Comparison of ENCODE assay signal across 16 cellular contexts in genomic region chr19:13120817-13121216, GRCh38. TPM values are rescaled to one million over a fixed set of nuclear protein-coding genes. Genes with fewer than 3 reads are reported as not detected.
DNase-seq lines count a peak whose midpoint lies in the region; ATAC-seq, FAIRE-seq and TF ChIP-seq lines count a peak whose summit lies in the region.
"Had no signal": no experiment of that assay in that cellular context is flagged by ENCODE, and none has a peak within 500 bp of the region (broad histone marks: within the 10 kb centered on the region; RNA-seq: fewer than 3 reads in every experiment).

No MANE protein-coding gene starts in this region.

- H2AK5ac ChIP-seq in mesendoderm (ENCODE audit: low read length) = no peak overlapping the region

- H3K27me3 ChIP-seq in BLaER1 treated with 17β-estradiol and CSF1 and Interleukin-3, amounts not matched to agents 10 nM and 100 nM = no peaks in the 10 kb centered on the region
- no peaks in the 10 kb centered on the region for H3K27me3 ChIP-seq in HUES48 (ENCODE audit: control insufficient read depth, insufficient read depth, low read length)
- no peaks in the 10 kb centered on the region for H3K27me3 ChIP-seq in GM12878 (replicated peaks in 1 of 2; ENCODE audit: control insufficient read depth in 2 of 2, insufficient read depth in 2 of 2, low read length in 1 of 2)
- H3K27me3 ChIP-seq in mesendoderm (ENCODE audit: insufficient read depth, low read length, poor library complexity) = no peaks in the 10 kb centered on the region
- H3K27me3 ChIP-seq: adrenal gland had no signal

- intact Hi-C loops in GM12878 (cut with micrococcal nuclease; ENCODE audit: unreplicated experiment) = no loop called here

- TF ChIP-seq CTCF in GM12878 (IDR thresholded peaks at IDR 0.05 in 2 of 3, conservative IDR thresholded peaks at IDR 0.05 in 1 of 3; ENCODE audit: control insufficient read depth in 2 of 3, extremely low read depth in 1 of 3, insufficient read depth in 1 of 3, low read depth in 3 of 3, low read length in 3 of 3) = no peak

- H3K9me3 ChIP-seq in BLaER1 treated with 17β-estradiol and CSF1 and Interleukin-3, amounts not matched to agents 10 nM and 100 nM (replicated peaks in 1 of 11) = no peaks in the 10 kb centered on the region
- no peaks in the 10 kb centered on the region for H3K9me3 ChIP-seq in HUES48 (ENCODE audit: control insufficient read depth, insufficient read depth, low read length)
- H3K9me3 ChIP-seq in GM12878 (replicated peaks; ENCODE audit: control insufficient read depth, insufficient read depth, low read length) = no peaks in the 10 kb centered on the region
- H3K9me3 ChIP-seq: adrenal gland had no signal

- SMC1A ChIA-PET in GM12878 (lab: Charles Lee; ENCODE audit: uncharacterized antibody, unreplicated experiment) = no interaction called here

- H3K36me3 ChIP-seq in BLaER1 treated with 17β-estradiol and CSF1 and Interleukin-3, amounts not matched to agents 10 nM and 100 nM = peaks cover 39 to 67% (median 56%) of the 10 kb centered on the region in 11 experiments
- H3K36me3 ChIP-seq in HUES48 (ENCODE audit: control insufficient read depth, insufficient read depth, low read length) (peaks cover 34% of the 10 kb centered on the region; the same call in 1 of the 2 replicates), GM12878 (ENCODE audit: control insufficient read depth in 2 of 2, insufficient read depth in 2 of 2, low read length in 1 of 2) (peaks cover 5 to 7% of the 10 kb centered on the region in 2 experiments; a peak in 3 of 4 replicates), mesendoderm (ENCODE audit: control insufficient read depth, insufficient read depth, low read length) (peaks cover 3% of the 10 kb centered on the region)
- H3K36me3 ChIP-seq: adrenal gland had no signal

- H4K8ac ChIP-seq in mesendoderm (ENCODE audit: low read depth, low read length) = no peak overlapping the region

- no peak overlapping the region for H2BK15ac ChIP-seq in mesendoderm (replicated peaks; ENCODE audit: low read depth)

- no peak overlapping the region for H3K18ac ChIP-seq in mesendoderm (ENCODE audit: low read length)

- no peak overlapping the region for H3K56ac ChIP-seq in mesendoderm (ENCODE audit: low read length)

- H3K23ac ChIP-seq in mesendoderm (ENCODE audit: low read length) = no peak overlapping the region

- H4K20me1 ChIP-seq in BLaER1 treated with 17β-estradiol and CSF1 and Interleukin-3, amounts not matched to agents 10 nM and 100 nM = peaks cover 67 to 71% (median 70%) of the 10 kb centered on the region in 11 experiments
- peaks cover 10% of the 10 kb centered on the region for H4K20me1 ChIP-seq in GM12878 (ENCODE audit: control insufficient read depth, insufficient read depth)

- H3K4me1 ChIP-seq in BLaER1 treated with 17β-estradiol and CSF1 and Interleukin-3, amounts not matched to agents 10 nM and 100 nM = peaks cover 45 to 64% (median 51%) of the 10 kb centered on the region in 10 experiments
- H3K4me1 ChIP-seq in HUES48 (ENCODE audit: control insufficient read depth, insufficient read depth, low read length) = peaks cover 30% of the 10 kb centered on the region
- H3K4me1 ChIP-seq in GM12878 (ENCODE audit: control insufficient read depth, insufficient read depth, low read length) = peaks cover 25% of the 10 kb centered on the region
- peaks cover 13% of the 10 kb centered on the region for H3K4me1 ChIP-seq in mesendoderm (ENCODE audit: control insufficient read depth, low read depth, low read length)

- BruUV-seq in GM12878 (replicated peaks; lab: Mats Ljungman, UMichigan) = no TSS peak

- no peak for FAIRE-seq in GM12878 (lab: Jason Lieb, UNC)
- FAIRE-seq: TTC549 had no signal

- H3K4ac ChIP-seq in mesendoderm (ENCODE audit: low read depth, low read length) = no peak overlapping the region

- TF ChIP-seq EP300 in GM12878 (IDR thresholded peaks at IDR 0.05; ENCODE audit: borderline replicate concordance in 1 of 2, control insufficient read depth in 1 of 2, low read depth in 2 of 2, low read length in 2 of 2) = no peak

- peaks cover 25% of the 10 kb centered on the region for H3K79me1 ChIP-seq in mesendoderm (ENCODE audit: low read length)

- in situ Hi-C loops in GM12878 (cut with MboI) = no loop called here

- POLR2A ChIA-PET in GM12878 (lab: Charles Lee) = interaction anchor here (0.6 to 0.9 kb wide), 2 partner anchors 9 to 32 kb away, joined by 3 read pairs; no protein-coding TSS in a partner anchor

- 88% methylated on average over 10 of the region's 10 CpGs for WGBS in GM12878 (ENCODE audit: insufficient coverage, insufficient replicate concordance, low lambda C conversion rate, missing lambda C conversion rate)
- no CpG with 5 or more reads among the region's 10 CpGs for WGBS in mesendoderm (ENCODE audit: extremely low coverage, insufficient coverage, low lambda C conversion rate)

- peak overlapping the region in 3 of 10 experiments; percentile 99 to 100 (median 100); a peak in 4 of 20 replicates for H3K4me3 ChIP-seq in BLaER1 treated with 17β-estradiol and CSF1 and Interleukin-3, amounts not matched to agents 10 nM and 100 nM
- H3K4me3 ChIP-seq in HUES48 (ENCODE audit: low read depth, low read length) (peak overlapping the region; percentile 86), GM12878 (peak overlapping the region; percentile 32; the same call in 1 of the 2 replicates), mesendoderm (ENCODE audit: low read length) (no peak overlapping the region)
- H3K4me3 ChIP-seq: adrenal gland, skin epidermis had no signal

- H3K79me2 ChIP-seq in GM12878 (ENCODE audit: control insufficient read depth, insufficient read depth, low read length) = peaks cover 58% of the 10 kb centered on the region
- peaks cover 68% of the 10 kb centered on the region for H3K79me2 ChIP-seq in mesendoderm (ENCODE audit: control insufficient read depth, insufficient read depth, low read length)

- peak overlapping the region; percentile 97 to 100 (median 99); a peak in 20 of 22 replicates for H3K9ac ChIP-seq in BLaER1 treated with 17β-estradiol and CSF1 and Interleukin-3, amounts not matched to agents 10 nM and 100 nM
- H3K9ac ChIP-seq in HUES48 (ENCODE audit: low read depth, low read length) (0 out of 2 replicates have a peak overlapping the region, but pooled peaks have one; percentile 8), GM12878 (ENCODE audit: control insufficient read depth, insufficient read depth, low read length) (no peak overlapping the region; the same call in 1 of the 2 replicates), mesendoderm (ENCODE audit: low read length) (peak overlapping the region; percentile 22)

- RAD21 ChIA-PET in GM12878 (lab: Charles Lee; ENCODE audit: unreplicated experiment) = interaction anchor here (1.4 kb wide), 1 partner anchor 29 kb away, joined by 3 read pairs; the partner anchor contains the start of genes IER2 and STX10

- no peak overlapping the region for H2AFZ ChIP-seq in GM12878 (ENCODE audit: control insufficient read depth, low read depth, low read length)

- peak overlapping the region in 4 of 11 experiments; percentile 95 to 99 (median 96); a peak in 5 of 22 replicates for H3K27ac ChIP-seq in BLaER1 treated with 17β-estradiol and CSF1 and Interleukin-3, amounts not matched to agents 10 nM and 100 nM
- H3K27ac ChIP-seq in HUES48 (ENCODE audit: low read depth, low read length) (peak overlapping the region; percentile 79), GM12878 (ENCODE audit: control insufficient read depth, insufficient read depth) (no peak overlapping the region), mesendoderm (ENCODE audit: low read depth, low read length) (no peak overlapping the region)
- H3K27ac ChIP-seq: adrenal gland had no signal

- H2BK5ac ChIP-seq in mesendoderm (ENCODE audit: low read length) = no peak overlapping the region

- H3K4me2 ChIP-seq in BLaER1 treated with 17β-estradiol and CSF1 and Interleukin-3, amounts not matched to agents 10 nM and 100 nM = peak overlapping the region; percentile 85 to 99 (median 97); a peak in 21 of 22 replicates
- H3K4me2 ChIP-seq in GM12878 (ENCODE audit: control insufficient read depth, insufficient read depth) (peak overlapping the region; percentile 90; the same call in 1 of the 2 replicates), mesendoderm (ENCODE audit: low read length) (peak overlapping the region; percentile 6)

- ATAC-seq in GM12878 (no peak), HG03139 (IDR thresholded peaks at IDR 0.05; ENCODE audit: unreplicated experiment) (no peak), HG03097 (IDR thresholded peaks at IDR 0.05; ENCODE audit: low FRiP score, unreplicated experiment) (no peak)
- ATAC-seq: stimulated activated naive CD8-positive, alpha-beta T cell treated with anti-CD3 and anti-CD28 coated beads, Interleukin-15, Interleukin-2, amounts not matched to agents 100 U/mL and 50 U/mL, for 24 hours had no signal

- DNase-seq in GM12878 (ENCODE audit: low read depth, low spot score) (no peak), mesendoderm (no peak), RPMI8226 (no peak), NCI-H446 treated with DMSO at 0.1 percent for 48 hours (lab: John Stamatoyannopoulos, UW) (no peak)
- DNase-seq: DMS79 treated with DMSO at 0.1 percent for 48 hours, foreskin melanocyte, mammary epithelial cell, NCI-H1436 had no signal

- no peak for TF ChIP-seq RAD21 in GM12878 (IDR thresholded peaks at IDR 0.05; ENCODE audit: insufficient read depth, low read depth, low read length)

- no peak for TF ChIP-seq POLR2A in GM12878 (IDR thresholded peaks at IDR 0.05; ENCODE audit: low read depth, low read length)

- H2BK120ac ChIP-seq in mesendoderm (ENCODE audit: low read depth, low read length) = no peak overlapping the region

- H4K5ac ChIP-seq in mesendoderm (ENCODE audit: low read length) = no peak overlapping the region

- CTCF ChIA-PET in GM12878 (lab: Yijun Ruan, JAX) = interaction anchor here (1.3 to 3.0 kb wide), 2 partner anchors 16 to 29 kb away, joined by 3 to 13 read pairs; partner anchors contain the start of genes IER2 and STX10

RNA-seq across cellular contexts. Expression of gene NACC1, which starts 2.8 kb away (rescaled TPM):
- 33.8 and 36.7 TPM in 2 replicates for total RNA-seq in GM12878 (2013; cell fraction: nucleolus; rRNA removed)
- 53.0 and 68.5 TPM in 2 replicates for total RNA-seq in GM12878 (2014; rRNA removed)
- 16.2 and 19.6 TPM in 2 replicates for total RNA-seq in GM12878 (2014; rRNA removed; fragmentation: Illumina TruSeq; extraction: Trizol)
- 116 and 120 TPM in 2 replicates for total RNA-seq in GM12878 (2021)
- polyA plus RNA-seq in GM12878 (2011; ENCODE audit: low read depth) = 14.2 TPM
- polyA plus RNA-seq in GM12878 (2011; rRNA removed) = 9.4 and 32.3 TPM in 2 replicates
- polyA plus RNA-seq in GM12878 (2011; cell fraction: cytosol; rRNA removed) = 75.3 and 119 TPM in 2 replicates
- polyA plus RNA-seq in GM12878 (2011; cell fraction: nucleus; rRNA removed) = 75.5 and 139 TPM in 2 replicates
- 32.6 and 35.0 TPM in 2 replicates for polyA plus RNA-seq in GM12878 (2012)
- 6.1 and 18.8 TPM in 2 replicates for polyA plus RNA-seq in GM12878 (2014; fragmentation: Illumina TruSeq; extraction: Trizol)
- under 1 TPM; 0.18 to 0.27 TPM for polyA plus RNA-seq in GM12878 (2014; fragmentation: Nextera tagmentation; extraction: Ambion mirVana)
- polyA plus RNA-seq in GM12878 (2014; rRNA removed) = 86.1 and 89.6 TPM in 2 replicates
- polyA plus RNA-seq in GM12878 (2016; fragmentation: Nextera tagmentation; extraction: Ambion mirVana) = 1 to 10 TPM; 2.0 to 3.0 TPM
- 74.5 and 114 TPM in 2 replicates for polyA minus RNA-seq in GM12878 (2011; rRNA and poly(A)+ RNA removed)
- polyA minus RNA-seq in GM12878 (2011; cell fraction: cytosol; rRNA and poly(A)+ RNA removed) = 50.9 and 52.6 TPM in 2 replicates
- polyA minus RNA-seq in GM12878 (2011; cell fraction: nucleus; rRNA and poly(A)+ RNA removed) = 12.9 and 21.6 TPM in 2 replicates
- polyA plus RNA-seq in mesendoderm (2013, experiment 1 of 2) = 210 TPM
- 205 TPM for polyA plus RNA-seq in mesendoderm (2013, experiment 2 of 2)

RNA-seq across cellular contexts. Expression of gene TRMT1, which starts 4.3 kb away (rescaled TPM):
- total RNA-seq in GM12878 (2013; cell fraction: nucleolus; rRNA removed) = 57.7 and 66.1 TPM in 2 replicates
- total RNA-seq in GM12878 (2014; rRNA removed) (33.7 and 37.0 TPM in 2 replicates), GM12878 (2014; rRNA removed; fragmentation: Illumina TruSeq; extraction: Trizol) (16.1 and 18.8 TPM in 2 replicates), GM12878 (2021) (51.4 and 53.1 TPM in 2 replicates)
- polyA plus RNA-seq in GM12878 (2011; ENCODE audit: low read depth) = 15.2 TPM
- polyA plus RNA-seq in GM12878 (2011; rRNA removed) (18.4 and 29.5 TPM in 2 replicates), GM12878 (2014; fragmentation: Illumina TruSeq; extraction: Trizol) (11.3 and 32.5 TPM in 2 replicates), GM12878 (2014; fragmentation: Nextera tagmentation; extraction: Ambion mirVana) (1 to 10 TPM; 3.4 to 4.5 TPM), GM12878 (2014; rRNA removed) (64.7 and 68.8 TPM in 2 replicates), GM12878 (2016; fragmentation: Nextera tagmentation; extraction: Ambion mirVana) (10 to 100 TPM; 52.6 to 56.3 TPM)
- 43.7 and 65.4 TPM in 2 replicates for polyA plus RNA-seq in GM12878 (2011; cell fraction: cytosol; rRNA removed)
- polyA plus RNA-seq in GM12878 (2011; cell fraction: nucleus; rRNA removed) = 346 and 425 TPM in 2 replicates
- polyA plus RNA-seq in GM12878 (2012) = 31.0 and 36.9 TPM in 2 replicates
- polyA minus RNA-seq in GM12878 (2011; rRNA and poly(A)+ RNA removed) = 17.3 and 34.2 TPM in 2 replicates
- 17.8 and 33.2 TPM in 2 replicates for polyA minus RNA-seq in GM12878 (2011; cell fraction: cytosol; rRNA and poly(A)+ RNA removed)
- 36.4 and 46.4 TPM in 2 replicates for polyA minus RNA-seq in GM12878 (2011; cell fraction: nucleus; rRNA and poly(A)+ RNA removed)
- polyA plus RNA-seq in mesendoderm (2013, experiment 1 of 2) = 67.9 TPM
- 70.6 TPM for polyA plus RNA-seq in mesendoderm (2013, experiment 2 of 2)

RNA-seq across cellular contexts. Expression of gene LYL1, which starts 18.2 kb away (rescaled TPM):
- total RNA-seq in GM12878 (2013; cell fraction: nucleolus; rRNA removed) = 13.0 and 16.6 TPM in 2 replicates
- total RNA-seq in GM12878 (2014; rRNA removed) (29.3 and 34.8 TPM in 2 replicates), GM12878 (2014; rRNA removed; fragmentation: Illumina TruSeq; extraction: Trizol) (5.8 and 5.9 TPM in 2 replicates), GM12878 (2021) (27.4 and 30.0 TPM in 2 replicates)
- polyA plus RNA-seq in GM12878 (2011; ENCODE audit: low read depth) = 0.52 TPM
- polyA plus RNA-seq in GM12878 (2011; rRNA removed) (0.56 and 0.62 TPM in 2 replicates), GM12878 (2014; fragmentation: Illumina TruSeq; extraction: Trizol) (1.3 and 2.4 TPM in 2 replicates), GM12878 (2014; fragmentation: Nextera tagmentation; extraction: Ambion mirVana) (under 1 TPM; 0.10 to 0.77 TPM), GM12878 (2014; rRNA removed) (25.1 and 30.8 TPM in 2 replicates), GM12878 (2016; fragmentation: Nextera tagmentation; extraction: Ambion mirVana) (1 to 10 TPM; 3.1 to 8.0 TPM)
- 0.84 and 1.5 TPM in 2 replicates for polyA plus RNA-seq in GM12878 (2011; cell fraction: cytosol; rRNA removed)
- 1.7 and 2.5 TPM in 2 replicates for polyA plus RNA-seq in GM12878 (2011; cell fraction: nucleus; rRNA removed)
- polyA plus RNA-seq in GM12878 (2012) = 6.5 and 9.4 TPM in 2 replicates
- polyA minus RNA-seq in GM12878 (2011; rRNA and poly(A)+ RNA removed) = 0.59 and 1.1 TPM in 2 replicates
- polyA minus RNA-seq in GM12878 (2011; cell fraction: cytosol; rRNA and poly(A)+ RNA removed) = 1.7 TPM in 1 of 2 replicates, not detected in the other
- polyA minus RNA-seq in GM12878 (2011; cell fraction: nucleus; rRNA and poly(A)+ RNA removed) = 0.73 and 1.8 TPM in 2 replicates
- polyA plus RNA-seq in mesendoderm (2013, experiment 1 of 2) = 0.48 TPM
- polyA plus RNA-seq in mesendoderm (2013, experiment 2 of 2) = 0.62 TPM
- total RNA-seq: mammary epithelial cell had no signal
- polyA plus RNA-seq: mammary epithelial cell had no signal

RNA-seq across cellular contexts. Expression of gene STX10, which starts 29.4 kb away (rescaled TPM):
- total RNA-seq in GM12878 (2013; cell fraction: nucleolus; rRNA removed) = 13.8 and 18.2 TPM in 2 replicates
- 56.2 and 59.0 TPM in 2 replicates for total RNA-seq in GM12878 (2014; rRNA removed)
- 36.3 and 38.4 TPM in 2 replicates for total RNA-seq in GM12878 (2014; rRNA removed; fragmentation: Illumina TruSeq; extraction: Trizol)
- 57.0 and 59.2 TPM in 2 replicates for total RNA-seq in GM12878 (2021)
- polyA plus RNA-seq in GM12878 (2011; ENCODE audit: low read depth) = 20.8 TPM
- 32.1 and 47.5 TPM in 2 replicates for polyA plus RNA-seq in GM12878 (2011; rRNA removed)
- 62.2 and 75.9 TPM in 2 replicates for polyA plus RNA-seq in GM12878 (2011; cell fraction: cytosol; rRNA removed)
- 132 and 139 TPM in 2 replicates for polyA plus RNA-seq in GM12878 (2011; cell fraction: nucleus; rRNA removed)
- polyA plus RNA-seq in GM12878 (2012) = 38.6 and 38.9 TPM in 2 replicates
- 7.4 and 33.7 TPM in 2 replicates for polyA plus RNA-seq in GM12878 (2014; fragmentation: Illumina TruSeq; extraction: Trizol)
- polyA plus RNA-seq in GM12878 (2014; fragmentation: Nextera tagmentation; extraction: Ambion mirVana) = 1 to 10 TPM in 1 of 2 experiments, under 1 TPM in 1; 0.56 to 3.7 TPM
- 76.1 and 78.9 TPM in 2 replicates for polyA plus RNA-seq in GM12878 (2014; rRNA removed)
- 10 to 100 TPM; 47.7 to 50.4 TPM for polyA plus RNA-seq in GM12878 (2016; fragmentation: Nextera tagmentation; extraction: Ambion mirVana)
- 21.1 and 22.4 TPM in 2 replicates for polyA minus RNA-seq in GM12878 (2011; rRNA and poly(A)+ RNA removed)
- 15.5 and 18.8 TPM in 2 replicates for polyA minus RNA-seq in GM12878 (2011; cell fraction: cytosol; rRNA and poly(A)+ RNA removed)
- polyA minus RNA-seq in GM12878 (2011; cell fraction: nucleus; rRNA and poly(A)+ RNA removed) = 8.9 TPM in 2 replicates
- polyA plus RNA-seq in mesendoderm (2013, experiment 1 of 2) = 30.2 TPM
- polyA plus RNA-seq in mesendoderm (2013, experiment 2 of 2) = 29.9 TPM

RNA-seq across cellular contexts. Expression of gene IER2, which starts 29.4 kb away (rescaled TPM):
- total RNA-seq in GM12878 (2013; cell fraction: nucleolus; rRNA removed) = 41.4 and 51.6 TPM in 2 replicates
- total RNA-seq in GM12878 (2014; rRNA removed) (26.0 and 31.9 TPM in 2 replicates), GM12878 (2014; rRNA removed; fragmentation: Illumina TruSeq; extraction: Trizol) (9.1 and 9.5 TPM in 2 replicates), GM12878 (2021) (94.5 and 97.2 TPM in 2 replicates)
- polyA plus RNA-seq in GM12878 (2011; ENCODE audit: low read depth) = 9.8 TPM
- polyA plus RNA-seq in GM12878 (2011; rRNA removed) (11.2 and 17.9 TPM in 2 replicates), GM12878 (2014; fragmentation: Illumina TruSeq; extraction: Trizol) (7.7 and 13.2 TPM in 2 replicates), GM12878 (2014; fragmentation: Nextera tagmentation; extraction: Ambion mirVana) (1 to 10 TPM; 2.8 to 9.3 TPM), GM12878 (2014; rRNA removed) (56.0 and 65.3 TPM in 2 replicates), GM12878 (2016; fragmentation: Nextera tagmentation; extraction: Ambion mirVana) (10 to 100 TPM; 75.6 to 81.7 TPM)
- 36.0 and 41.6 TPM in 2 replicates for polyA plus RNA-seq in GM12878 (2011; cell fraction: cytosol; rRNA removed)
- polyA plus RNA-seq in GM12878 (2011; cell fraction: nucleus; rRNA removed) = 127 and 170 TPM in 2 replicates
- 54.9 and 64.6 TPM in 2 replicates for polyA plus RNA-seq in GM12878 (2012)
- 5.2 and 11.3 TPM in 2 replicates for polyA minus RNA-seq in GM12878 (2011; rRNA and poly(A)+ RNA removed)
- polyA minus RNA-seq in GM12878 (2011; cell fraction: cytosol; rRNA and poly(A)+ RNA removed) = 12.3 and 14.0 TPM in 2 replicates
- 35.5 and 63.1 TPM in 2 replicates for polyA minus RNA-seq in GM12878 (2011; cell fraction: nucleus; rRNA and poly(A)+ RNA removed)
- polyA plus RNA-seq in mesendoderm (2013, experiment 1 of 2) = 75.2 TPM
- 77.2 TPM for polyA plus RNA-seq in mesendoderm (2013, experiment 2 of 2)

Comparison
In these comparisons a context has a peak if more than half of its experiments do, and no peak if none do; other contexts are left out.
1. H3K4me2 ChIP-seq: peak in every context shown above with its lines; median percentile 97 in BLaER1 treated with 17β-estradiol and CSF1 and Interleukin-3, amounts not matched to agents 10 nM and 100 nM; 90 in GM12878; 6 in mesendoderm.